ENCODE assay signal across 16 cellular contexts in genomic region chr7:9939171-9939570, GRCh38.
"Had no signal": no experiment of that assay in that cellular context is flagged by ENCODE, and none has a peak within 500 bp of the region (broad histone marks: within the 10 kb centered on the region; RNA-seq: fewer than 3 reads in every experiment).

No MANE protein-coding gene starts in this region.

- H3K4me1 ChIP-seq: adrenal gland, left lung, psoas muscle had no signal

- H3K9me3 Mint-ChIP-seq: central memory CD8-positive, alpha-beta T cell; stimulated activated naive CD8-positive, alpha-beta T cell treated with anti-CD3 and anti-CD28 coated beads, Interleukin-15, Interleukin-2, amounts not matched to agents 100 ng/mL and 50 ng/mL, for 24 hours; T-helper 1 cell treated with Interleukin-12 subunit alpha and Interleukin-12 subunit beta and Interleukin-4 antibody, amounts not matched to agents 30 μg/mL and 1 μg/mL, for 36 hours had no signal

- DNase-seq: activated CD4-positive, alpha-beta T cell treated with anti-CD3 and anti-CD28 coated beads, Interleukin-2, amount 50 U/mL, for 1 hour; activated naive CD4-positive, alpha-beta T cell treated with anti-CD3 and anti-CD28 coated beads, Interleukin-2, amount 50 U/mL, for 16 hours; activated T-cell treated with anti-CD3 and anti-CD28 coated beads for 4 hours; adrenal gland; effector memory CD4-positive, alpha-beta T cell; left lung; natural killer cell; psoas muscle; stimulated activated CD4-positive, alpha-beta T cell treated with anti-CD3 and anti-CD28 coated beads, Interleukin-2, amount 100 ng/mL, for 48 hours; upper lobe of right lung had no signal

- H3K27ac ChIP-seq: adrenal gland, epithelial cell of prostate, left lung, psoas muscle, upper lobe of right lung had no signal

- H3K27ac Mint-ChIP-seq: activated T-helper 2 cell treated with anti-CD3 and anti-CD28 coated beads, Interferon-gamma antibody, Interleukin-2, Interleukin-4, amounts not matched to agents 10 μg/mL and 5 μg/mL and 100 μg/mL, durations not matched to agents 14 hours and 24 hours and 36 hours; brain; natural killer cell; stimulated activated naive CD8-positive, alpha-beta T cell treated with anti-CD3 and anti-CD28 coated beads, Interleukin-15, Interleukin-2, amounts not matched to agents 100 ng/mL and 50 ng/mL, for 24 hours; T-helper 1 cell treated with Interleukin-12 subunit alpha and Interleukin-12 subunit beta and Interleukin-4 antibody, amounts not matched to agents 30 μg/mL and 1 μg/mL, for 36 hours had no signal

- H3K36me3 ChIP-seq: adrenal gland, left lung, upper lobe of right lung had no signal

- H3K4me1 Mint-ChIP-seq: central memory CD8-positive, alpha-beta T cell; natural killer cell had no signal

- H3K27me3 Mint-ChIP-seq: central memory CD8-positive, alpha-beta T cell; stimulated activated naive CD8-positive, alpha-beta T cell treated with anti-CD3 and anti-CD28 coated beads, Interleukin-15, Interleukin-2, amounts not matched to agents 100 ng/mL and 50 ng/mL, for 24 hours had no signal

- H3K27me3 ChIP-seq: adrenal gland, left lung, upper lobe of right lung had no signal

- H3K36me3 Mint-ChIP-seq: brain, natural killer cell had no signal

- H3K4me3 Mint-ChIP-seq: brain; central memory CD8-positive, alpha-beta T cell; natural killer cell; stimulated activated naive CD8-positive, alpha-beta T cell treated with anti-CD3 and anti-CD28 coated beads, Interleukin-15, Interleukin-2, amounts not matched to agents 100 ng/mL and 50 ng/mL, for 24 hours; T-helper 1 cell treated with Interleukin-12 subunit alpha and Interleukin-12 subunit beta and Interleukin-4 antibody, amounts not matched to agents 30 μg/mL and 1 μg/mL, for 36 hours had no signal

- H3K4me3 ChIP-seq: adrenal gland, left lung, psoas muscle, upper lobe of right lung had no signal

- H3K9me3 ChIP-seq: adrenal gland, left lung, psoas muscle, upper lobe of right lung had no signal
